Comparison of ENCODE assay signal across 10 cellular contexts in the genomic region with DNA sequence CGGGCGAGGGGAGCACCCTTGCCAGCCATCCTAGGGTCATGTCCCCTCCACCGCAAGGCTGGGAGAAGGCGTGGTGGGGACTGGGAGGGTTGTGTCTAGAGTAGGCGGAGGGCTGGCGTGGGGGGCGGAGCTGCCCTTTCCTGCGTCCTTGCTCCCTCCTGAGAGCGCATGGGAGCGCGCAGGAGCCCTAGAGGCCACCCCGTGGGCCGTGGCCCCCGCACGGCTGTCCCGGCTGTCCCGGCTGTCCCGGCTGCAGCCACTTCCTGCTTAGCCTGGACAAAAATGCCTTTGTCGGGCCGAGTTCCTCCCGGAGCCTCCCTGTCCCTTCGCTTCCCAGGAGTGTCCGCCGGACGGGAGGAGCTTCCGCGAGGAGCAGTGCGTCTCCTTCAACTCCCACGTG. TPM values are rescaled to one million over a fixed set of nuclear protein-coding genes. Genes with fewer than 3 reads are reported as not detected.
DNase-seq lines count a peak whose midpoint lies in the region; ATAC-seq, FAIRE-seq and TF ChIP-seq lines count a peak whose summit lies in the region.
"Had no signal": no experiment of that assay in that cellular context is flagged by ENCODE, and none has a peak within 500 bp of the region (broad histone marks: within the 10 kb centered on the region; RNA-seq: fewer than 3 reads in every experiment).

No MANE protein-coding gene starts in this region.

- peak overlapping the region in 9 of 11 experiments; percentile 2 to 74 (median 58); a peak in 10 of 22 replicates for H3K9ac ChIP-seq in BLaER1 treated with 17β-estradiol and CSF1 and Interleukin-3, amounts not matched to agents 10 nM and 100 nM

- ATAC-seq in left ventricle myocardium superior (peak; percentile 74), pancreas (peak in 3 of 4 donors; percentile 33 to 62 (median 59)), HG02885 (IDR thresholded peaks at IDR 0.05; ENCODE audit: poor library complexity, unreplicated experiment) (no peak)

- peak overlapping the region in 8 of 11 experiments; percentile 34 to 77 (median 69); a peak in 13 of 22 replicates for H3K27ac ChIP-seq in BLaER1 treated with 17β-estradiol and CSF1 and Interleukin-3, amounts not matched to agents 10 nM and 100 nM
- no peak overlapping the region for H3K27ac ChIP-seq in pancreas

- H3K4me1 Mint-ChIP-seq in brain: peaks cover 25% of the 10 kb centered on the region
- H3K4me1 Mint-ChIP-seq in Caco-2 (ENCODE audit: low read depth, unreplicated experiment): no peaks in the 10 kb centered on the region

- H3K4me2 ChIP-seq in BLaER1 treated with 17β-estradiol and CSF1 and Interleukin-3, amounts not matched to agents 10 nM and 100 nM: peak overlapping the region; percentile 77 to 94 (median 84)

- DNase-seq in left ventricle myocardium superior (peak; percentile 81), pancreas (no peak), NCI-H128 (lab: John Stamatoyannopoulos, UW; ENCODE audit: unreplicated experiment) (no peak), HEK293T (ENCODE audit: extremely low spot score) (no peak), Caco-2 (no peak)
- DNase-seq: NCI-H1694; NK-92 treated with Interleukin-12 subunit alpha and Interleukin-12 subunit beta, amount 100 ng/mL, for 24 hours had no signal

- peak overlapping the region in 7 of 10 experiments; percentile 7 to 47 (median 34); a peak in 11 of 20 replicates for H3K4me3 ChIP-seq in BLaER1 treated with 17β-estradiol and CSF1 and Interleukin-3, amounts not matched to agents 10 nM and 100 nM
- H3K4me3 ChIP-seq in pancreas (peak overlapping the region in 2 of 4 donors; percentile 22 to 29), Caco-2 (ENCODE audit: low read depth, low read length) (no peak overlapping the region)

- H3K27ac Mint-ChIP-seq in brain: peak overlapping the region in 3 of 5 experiments; percentile 31 to 68 (median 45)
- no peak overlapping the region for H3K27ac Mint-ChIP-seq in Caco-2 (ENCODE audit: unreplicated experiment)

- POLR2A ChIA-PET in HEK293T (lab: Yijun Ruan, JAX): no interaction called here
- POLR2A ChIA-PET in Caco-2 (lab: Charles Lee): no interaction called here

- CTCF ChIA-PET in HEK293T (lab: Yijun Ruan, JAX): no interaction called here
- CTCF ChIA-PET in Caco-2 (lab: Charles Lee): no interaction called here

- 22 to 34% methylated on average over 28 to 29 of the region's 29 CpGs for WGBS in pancreas, 2 donors

- H3K27me3 ChIP-seq in BLaER1 treated with 17β-estradiol and CSF1 and Interleukin-3, amounts not matched to agents 10 nM and 100 nM: peaks cover 20 to 39% (median 27%) of the 10 kb centered on the region in 11 experiments
- H3K27me3 ChIP-seq in pancreas (no peaks in the 10 kb centered on the region), Caco-2 (replicated peaks; ENCODE audit: control insufficient read depth, insufficient read depth, low read length) (no peaks in the 10 kb centered on the region)

- H3K4me3 Mint-ChIP-seq in brain: peak overlapping the region in 1 of 5 experiments; percentile 32
- H3K4me3 Mint-ChIP-seq in Caco-2 (ENCODE audit: unreplicated experiment): no peak overlapping the region

- no peak for TF ChIP-seq CTCF in brain (conservative IDR thresholded peaks at IDR 0.05)
- no peak for TF ChIP-seq CTCF in pancreas (IDR thresholded peaks at IDR 0.05)
- no peak for TF ChIP-seq CTCF in Caco-2 (IDR thresholded peaks at IDR 0.05; ENCODE audit: insufficient read depth in 1 of 2, low read depth in 1 of 2, low read length in 1 of 2, severe bottlenecking in 1 of 2, unreplicated experiment in 1 of 2)

- no peaks in the 10 kb centered on the region for H3K36me3 ChIP-seq in BLaER1 treated with 17β-estradiol and CSF1 and Interleukin-3, amounts not matched to agents 10 nM and 100 nM
- H3K36me3 ChIP-seq in pancreas: no peaks in the 10 kb centered on the region
- no peaks in the 10 kb centered on the region for H3K36me3 ChIP-seq in Caco-2 (ENCODE audit: control insufficient read depth, insufficient read depth, low read length)

- no peaks in the 10 kb centered on the region for H4K20me1 ChIP-seq in BLaER1 treated with 17β-estradiol and CSF1 and Interleukin-3, amounts not matched to agents 10 nM and 100 nM

- no TSS peak for BruUV-seq in Caco-2 (replicated peaks; lab: Mats Ljungman, UMichigan)

- intact Hi-C loops in left ventricle myocardium superior (cut with micrococcal nuclease) (no loop called here), pancreas (cut with DNase I) (loop anchor here in 1 of 3 donors (10.0 kb wide), 1 partner anchor 455 kb away; a partner anchor contains a TSS), Caco-2 (cut with micrococcal nuclease; ENCODE audit: unreplicated experiment) (no loop called here)

- peaks cover 30 to 59% (median 46%) of the 10 kb centered on the region in 10 experiments for H3K4me1 ChIP-seq in BLaER1 treated with 17β-estradiol and CSF1 and Interleukin-3, amounts not matched to agents 10 nM and 100 nM
- no peaks in the 10 kb centered on the region for H3K4me1 ChIP-seq in pancreas
- H3K4me1 ChIP-seq in Caco-2: no peaks in the 10 kb centered on the region

- H3K9me3 Mint-ChIP-seq in brain (no peaks in the 10 kb centered on the region), Caco-2 (ENCODE audit: unreplicated experiment) (no peaks in the 10 kb centered on the region)

- FAIRE-seq in pancreas (lab: Jason Lieb, UNC): no peak

- no peaks in the 10 kb centered on the region for H3K36me3 Mint-ChIP-seq in brain
- H3K36me3 Mint-ChIP-seq in Caco-2 (ENCODE audit: insufficient read depth, unreplicated experiment): no peaks in the 10 kb centered on the region

- peaks cover 3% of the 10 kb centered on the region for H3K27me3 Mint-ChIP-seq in brain
- H3K27me3 Mint-ChIP-seq in Caco-2 (ENCODE audit: insufficient read depth, unreplicated experiment): peaks cover 3% of the 10 kb centered on the region

- no peaks in the 10 kb centered on the region for H3K9me3 ChIP-seq in BLaER1 treated with 17β-estradiol and CSF1 and Interleukin-3, amounts not matched to agents 10 nM and 100 nM (replicated peaks in 1 of 11)
- H3K9me3 ChIP-seq in pancreas (no peaks in the 10 kb centered on the region), Caco-2 (no peaks in the 10 kb centered on the region)

TF ChIP-seq in HEK293T, 16 proteins besides CTCF, POLR2A, EP300 and RAD21:
- TF ChIP-seq CTBP1 (IDR thresholded peaks at IDR 0.05; ENCODE audit: borderline replicate concordance): no peak
- no peak for TF ChIP-seq HDGF (IDR thresholded peaks at IDR 0.05; ENCODE audit: borderline replicate concordance)
- no peak for TF ChIP-seq FOXA1 (IDR thresholded peaks at IDR 0.05)
- TF ChIP-seq SP1 (IDR thresholded peaks at IDR 0.05): no peak
- TF ChIP-seq FOXK2 (IDR thresholded peaks at IDR 0.05): no peak
- TF ChIP-seq FOXM1 (IDR thresholded peaks at IDR 0.05; ENCODE audit: borderline replicate concordance): no peak
- TF ChIP-seq ZNF384 (IDR thresholded peaks at IDR 0.05): no peak
- TF ChIP-seq, protein P1, sequence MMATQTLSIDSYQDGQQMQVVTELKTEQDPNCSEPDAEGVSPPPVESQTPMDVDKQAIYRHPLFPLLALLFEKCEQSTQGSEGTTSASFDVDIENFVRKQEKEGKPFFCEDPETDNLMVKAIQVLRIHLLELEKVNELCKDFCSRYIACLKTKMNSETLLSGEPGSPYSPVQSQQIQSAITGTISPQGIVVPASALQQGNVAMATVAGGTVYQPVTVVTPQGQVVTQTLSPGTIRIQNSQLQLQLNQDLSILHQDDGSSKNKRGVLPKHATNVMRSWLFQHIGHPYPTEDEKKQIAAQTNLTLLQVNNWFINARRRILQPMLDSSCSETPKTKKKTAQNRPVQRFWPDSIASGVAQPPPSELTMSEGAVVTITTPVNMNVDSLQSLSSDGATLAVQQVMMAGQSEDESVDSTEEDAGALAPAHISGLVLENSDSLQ (IDR thresholded peaks at IDR 0.05): no peak
- no peak for TF ChIP-seq NFRKB (IDR thresholded peaks at IDR 0.05)
- TF ChIP-seq TARDBP (IDR thresholded peaks at IDR 0.05): no peak
- no peak for TF ChIP-seq SUZ12 (IDR thresholded peaks at IDR 0.05)
- no peak for TF ChIP-seq ARNT (IDR thresholded peaks at IDR 0.05)
- no peak for TF ChIP-seq BHLHE40 (IDR thresholded peaks at IDR 0.05; ENCODE audit: borderline replicate concordance)
- no peak for TF ChIP-seq L3MBTL2 (conservative IDR thresholded peaks at IDR 0.05)
- TF ChIP-seq LEF1 (IDR thresholded peaks at IDR 0.05; ENCODE audit: borderline replicate concordance): no peak
- TF ChIP-seq ELF4 (IDR thresholded peaks at IDR 0.05): no peak

RNA-seq across cellular contexts. Expression of a gene that starts 4.9 kb away (rescaled TPM):
- polyA plus RNA-seq in brain (ENCODE audit: insufficient read depth, low read depth, low replicate concordance): 24.2 TPM
- 5.1 TPM for total RNA-seq in left ventricle myocardium superior
- 1 to 10 TPM; 1.5 to 5.5 (median 2.6) TPM for total RNA-seq in pancreas
- 10 to 100 TPM in 1 of 2 donors, 1 to 10 TPM in 1; 9.0 to 12.9 TPM for polyA plus RNA-seq in pancreas
- total RNA-seq in Caco-2 (2022): 0.46 and 0.68 TPM in 2 replicates

RNA-seq across cellular contexts. Expression of a gene that starts 14.7 kb away (rescaled TPM):
- polyA plus RNA-seq in brain (ENCODE audit: insufficient read depth, low read depth, low replicate concordance): 0.80 TPM
- total RNA-seq in left ventricle myocardium superior: not detected
- not detected for total RNA-seq in pancreas
- not detected for polyA plus RNA-seq in pancreas
- total RNA-seq in Caco-2 (2022): not detected in 2 replicates

Comparison
In these comparisons a context has a peak if more than half of its experiments do, and no peak if none do; other contexts are left out.
1. H3K27ac ChIP-seq: peak in BLaER1 treated with 17β-estradiol and CSF1 and Interleukin-3, amounts not matched to agents 10 nM and 100 nM (8 of 11); none in pancreas (0 of 4).